Comparison of ENCODE assay signal across 18 cellular contexts in the genomic region with DNA sequence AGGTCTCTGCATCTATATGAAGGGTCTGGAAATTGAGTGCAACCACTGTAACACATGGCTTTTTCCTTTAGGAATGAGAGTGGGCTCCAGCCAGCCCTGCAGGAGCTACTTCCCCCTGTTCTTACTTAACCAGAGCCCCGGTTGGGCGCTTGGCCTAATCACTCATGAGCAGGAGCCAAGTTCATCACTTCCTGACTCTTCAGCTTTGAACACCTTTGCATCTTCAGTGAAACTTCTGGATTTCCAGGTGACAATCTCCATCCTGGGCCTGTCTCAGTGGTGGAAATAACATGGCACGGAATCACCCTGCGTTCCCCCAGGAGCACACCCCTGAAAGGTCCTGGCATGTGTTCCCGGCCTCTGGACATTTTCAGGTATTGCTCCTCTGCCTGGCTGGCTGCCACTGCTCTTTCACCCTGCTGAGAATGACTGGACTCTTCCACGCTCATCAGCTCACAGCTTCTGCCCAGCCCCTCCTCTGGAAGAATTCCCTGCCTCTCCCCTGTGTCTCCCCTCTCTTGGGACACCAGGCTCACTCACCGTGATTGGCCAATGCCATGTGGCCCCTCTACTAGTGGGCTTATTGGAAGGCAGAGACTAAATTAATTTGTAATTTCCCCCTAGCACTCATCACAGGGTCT.
DNase-seq lines count a peak whose midpoint lies in the region; ATAC-seq and TF ChIP-seq lines count a peak whose summit lies in the region.
"Had no signal": no experiment of that assay in that cellular context is flagged by ENCODE, and none has a peak within 500 bp of the region (broad histone marks: within the 10 kb centered on the region; RNA-seq: fewer than 3 reads in every experiment).

No MANE protein-coding gene starts in this region.

- H3K79me2 ChIP-seq in osteoblast (ENCODE audit: insufficient read depth, low read length), result no peaks in the 10 kb centered on the region

- H3K27me3 Mint-ChIP-seq in activated CD8-positive, alpha-beta memory T cell treated with anti-CD3 and anti-CD28 coated beads, Interleukin-2, amount 10 ng/mL, durations not matched to agents 7 days and 5 days, result no peaks in the 10 kb centered on the region
- H3K27me3 Mint-ChIP-seq: B cell had no signal

- H4K20me1 ChIP-seq in osteoblast (ENCODE audit: insufficient read depth, low read length), result no peaks in the 10 kb centered on the region

- H2AFZ ChIP-seq in osteoblast (ENCODE audit: low read length), result no peak overlapping the region
- H2AFZ ChIP-seq: PC-9 had no signal

- H3K27me3 ChIP-seq in H7 (ENCODE audit: control insufficient read depth, insufficient read depth, low read length), result no peaks in the 10 kb centered on the region
- no peaks in the 10 kb centered on the region for H3K27me3 ChIP-seq in osteoblast (ENCODE audit: insufficient read depth, low read length)

- no peaks in the 10 kb centered on the region for H3K9me3 ChIP-seq in osteoblast (ENCODE audit: low read depth, low read length)

- H3K36me3 Mint-ChIP-seq in activated CD8-positive, alpha-beta memory T cell treated with anti-CD3 and anti-CD28 coated beads, Interleukin-2, amount 10 ng/mL, durations not matched to agents 7 days and 5 days, result no peaks in the 10 kb centered on the region
- H3K36me3 Mint-ChIP-seq: CD14-positive monocyte had no signal

- H3K4me1 ChIP-seq in osteoblast (ENCODE audit: insufficient read depth, low read length), result peaks cover 12% of the 10 kb centered on the region

- H3K27ac Mint-ChIP-seq in activated CD8-positive, alpha-beta memory T cell treated with anti-CD3 and anti-CD28 coated beads, Interleukin-2, amount 10 ng/mL, durations not matched to agents 7 days and 5 days, result no peak overlapping the region
- H3K27ac Mint-ChIP-seq: B cell, IgD-negative memory B cell had no signal

- no peaks in the 10 kb centered on the region for H3K9me3 Mint-ChIP-seq in activated CD8-positive, alpha-beta memory T cell treated with anti-CD3 and anti-CD28 coated beads, Interleukin-2, amount 10 ng/mL, durations not matched to agents 7 days and 5 days (ENCODE audit: low read depth)

- no peak overlapping the region for H3K4me2 ChIP-seq in osteoblast (ENCODE audit: insufficient read depth, low read length)
- H3K4me2 ChIP-seq: PC-9 had no signal

- CTCF ChIA-PET in activated CD8-positive, alpha-beta memory T cell treated with anti-CD3 and anti-CD28 coated beads, Interleukin-2, amount 10 ng/mL, durations not matched to agents 7 days and 5 days (lab: Charles Lee), result no interaction called here

- H3K36me3 ChIP-seq in H7 (replicated peaks; ENCODE audit: control insufficient read depth, insufficient read depth, low read length) (no peaks in the 10 kb centered on the region), osteoblast (ENCODE audit: insufficient read depth, low read length) (no peaks in the 10 kb centered on the region)

- no peak overlapping the region for H3K4me3 Mint-ChIP-seq in activated CD8-positive, alpha-beta memory T cell treated with anti-CD3 and anti-CD28 coated beads, Interleukin-2, amount 10 ng/mL, durations not matched to agents 7 days and 5 days
- H3K4me3 Mint-ChIP-seq: B cell, CD14-positive monocyte, IgD-negative memory B cell had no signal

- no peak overlapping the region for H3K27ac ChIP-seq in osteoblast (ENCODE audit: low read depth, low read length)
- H3K27ac ChIP-seq: PC-9 had no signal

- no peak for ATAC-seq in activated CD8-positive, alpha-beta memory T cell treated with anti-CD3 and anti-CD28 coated beads, Interleukin-2, amount 10 ng/mL, durations not matched to agents 7 days and 5 days
- ATAC-seq in HG03095 (IDR thresholded peaks at IDR 0.05; ENCODE audit: unreplicated experiment), result no peak

- DNase-seq in activated CD8-positive, alpha-beta memory T cell treated with anti-CD3 and anti-CD28 coated beads for 24 hours, result peak; percentile 33
- DNase-seq in activated CD8-positive, alpha-beta memory T cell treated with anti-CD3 and anti-CD28 coated beads, Interleukin-2, amount 10 ng/mL, durations not matched to agents 7 days and 5 days, result no peak
- DNase-seq in H7, result peak; percentile 9
- DNase-seq in ecto neural progenitor cell (ENCODE audit: low spot score), result peak; percentile 33
- DNase-seq in osteoblast (ENCODE audit: insufficient read length, low spot score, missing footprints), result peak; percentile 58
- DNase-seq in SHP77 (lab: John Stamatoyannopoulos, UW), result no peak
- DNase-seq in NCI-H2107 treated with DMSO at 0.1 percent for 48 hours (lab: John Stamatoyannopoulos, UW; ENCODE audit: unreplicated experiment), result no peak
- DNase-seq: GDM1, NCI-H1417, NCI-H1694 treated with DMSO at 0.1 percent for 48 hours, NCI-H2081 treated with DMSO at 0.1 percent for 48 hours, NCI-H526 treated with DMSO at 0.1 percent for 48 hours, PC-9, RPMI8226 had no signal

- H3K4me3 ChIP-seq in H7 (ENCODE audit: insufficient read depth, low read depth, low read length) (no peak overlapping the region), osteoblast (ENCODE audit: insufficient read depth, low read length) (no peak overlapping the region)
- H3K4me3 ChIP-seq: PC-9 had no signal

- no peaks in the 10 kb centered on the region for H3K4me1 Mint-ChIP-seq in activated CD8-positive, alpha-beta memory T cell treated with anti-CD3 and anti-CD28 coated beads, Interleukin-2, amount 10 ng/mL, durations not matched to agents 7 days and 5 days
- H3K4me1 Mint-ChIP-seq: B cell, CD14-positive monocyte, IgD-negative memory B cell had no signal

- TF ChIP-seq CTCF in osteoblast (IDR thresholded peaks at IDR 0.05; ENCODE audit: extremely low read depth, low read depth, low read length), result no peak

Comparison
In these comparisons a context has a peak if more than half of its experiments do, and no peak if none do; other contexts are left out.
1. DNase-seq: peak in activated CD8-positive, alpha-beta memory T cell treated with anti-CD3 and anti-CD28 coated beads for 24 hours (single experiment), H7 (single experiment), ecto neural progenitor cell (single experiment) and osteoblast (single experiment); none in activated CD8-positive, alpha-beta memory T cell treated with anti-CD3 and anti-CD28 coated beads, Interleukin-2, amount 10 ng/mL, durations not matched to agents 7 days and 5 days (single experiment), SHP77 (0 of 2) and NCI-H2107 treated with DMSO at 0.1 percent for 48 hours (single experiment).